In the genomic region with DNA sequence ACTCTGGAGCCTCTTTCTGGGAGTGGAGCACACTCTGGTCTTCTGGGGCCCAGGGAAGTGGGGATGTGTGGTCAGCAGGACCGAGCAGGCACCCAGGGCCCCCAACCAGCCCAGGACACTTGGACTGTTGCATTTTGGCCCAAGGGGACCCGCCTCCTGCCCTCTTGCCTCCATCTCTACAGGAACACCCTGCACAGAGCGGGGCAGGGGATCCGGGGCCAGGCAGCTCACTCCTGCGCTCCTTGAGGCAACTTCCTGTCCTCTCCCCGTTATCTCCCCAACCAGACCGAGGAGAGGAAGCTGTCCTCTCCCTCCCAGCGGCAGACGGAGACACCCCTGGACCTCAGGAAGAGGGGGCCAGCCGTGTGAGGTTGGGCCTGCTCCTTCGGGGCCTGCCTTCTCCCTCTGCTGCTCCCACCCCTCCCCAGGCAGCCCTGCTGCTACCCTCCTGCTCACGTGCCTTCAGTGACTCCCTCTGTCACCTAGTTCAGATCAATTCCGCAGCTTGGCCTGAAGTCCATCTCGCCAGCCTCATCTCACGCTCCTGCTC, we compare ENCODE assay signal across 15 cellular contexts. TPM values are rescaled to one million over a fixed set of nuclear protein-coding genes. Genes with fewer than 3 reads are reported as not detected.
A peak's percentile ranks its signal among the peaks of the same experiment; 100 is the strongest.
DNase-seq lines count a peak whose midpoint lies in the region; ATAC-seq and TF ChIP-seq lines count a peak whose summit lies in the region.
"Had no signal": no experiment of that assay in that cellular context is flagged by ENCODE, and none has a peak within 500 bp of the region (broad histone marks: within the 10 kb centered on the region; RNA-seq: fewer than 3 reads in every experiment).

No MANE protein-coding gene starts in this region.

- no peak overlapping the region for H3K4me3 Mint-ChIP-seq in activated naive CD8-positive, alpha-beta T cell treated with anti-CD3 and anti-CD28 coated beads, Interleukin-2, amount 50 U/mL, for 24 hours
- no peak overlapping the region for H3K4me3 Mint-ChIP-seq in activated naive CD8-positive, alpha-beta T cell treated with anti-CD3 and anti-CD28 coated beads for 36 hours
- H3K4me3 Mint-ChIP-seq: activated CD4-positive, alpha-beta T cell treated with anti-CD3 and anti-CD28 coated beads, Interleukin-2, amount 10 ng/mL, durations not matched to agents 24 days and 14 days; activated T-cell treated with anti-CD3 and anti-CD28 coated beads, Interleukin-2, amount 50 U/mL, for 4 hours had no signal

- intact Hi-C loops in right cardiac atrium (cut with DNase I), result no loop called here
- intact Hi-C loops in esophagus squamous epithelium (cut with DNase I), result no loop called here

- H3K4me1 Mint-ChIP-seq in activated naive CD8-positive, alpha-beta T cell treated with anti-CD3 and anti-CD28 coated beads, Interleukin-2, amount 50 U/mL, for 24 hours, result peaks cover 17% of the 10 kb centered on the region
- H3K4me1 Mint-ChIP-seq in activated naive CD8-positive, alpha-beta T cell treated with anti-CD3 and anti-CD28 coated beads for 36 hours, result peaks cover 12% of the 10 kb centered on the region

- 55% methylated on average over 15 of the region's 15 CpGs for WGBS in right cardiac atrium
- 38 to 47% methylated on average over 11 to 15 of the region's 15 CpGs for WGBS in upper lobe of left lung, 2 donors
- WGBS in esophagus squamous epithelium, 2 donors, result 56 to 64% methylated on average over 6 to 12 of the region's 15 CpGs

- no peaks in the 10 kb centered on the region for H3K36me3 ChIP-seq in RWPE2 (ENCODE audit: low read depth)
- H3K36me3 ChIP-seq in upper lobe of left lung, result no peaks in the 10 kb centered on the region
- H3K36me3 ChIP-seq in esophagus squamous epithelium, result no peaks in the 10 kb centered on the region
- H3K36me3 ChIP-seq: Peyer's patch had no signal

- no peak for ATAC-seq in activated naive CD8-positive, alpha-beta T cell treated with anti-CD3 and anti-CD28 coated beads, Interleukin-2, amount 50 U/mL, for 24 hours
- ATAC-seq in RWPE2 (ENCODE audit: low read depth) (no peak), right cardiac atrium (peak; percentile 25 to 70), upper lobe of left lung (ENCODE audit: low FRiP score in 2 of 2) (peak in 1 of 2 donors; percentile 3), GM21786 (IDR thresholded peaks at IDR 0.05; ENCODE audit: unreplicated experiment) (no peak), HG03442 (IDR thresholded peaks at IDR 0.05; ENCODE audit: unreplicated experiment) (no peak)
- ATAC-seq: activated T-cell treated with anti-CD3 and anti-CD28 coated beads, Interleukin-2, amount 50 U/mL, for 4 hours had no signal

- H3K4me3 ChIP-seq in RWPE2 (ENCODE audit: severe bottlenecking) (no peak overlapping the region), right cardiac atrium (ENCODE audit: low read length) (no peak overlapping the region), upper lobe of left lung (no peak overlapping the region), esophagus squamous epithelium (no peak overlapping the region)
- H3K4me3 ChIP-seq: Peyer's patch, testis had no signal

- DNase-seq in activated naive CD8-positive, alpha-beta T cell treated with anti-CD3 and anti-CD28 coated beads, Interleukin-2, amount 50 U/mL, for 24 hours, result no peak
- DNase-seq in activated naive CD8-positive, alpha-beta T cell treated with anti-CD3 and anti-CD28 coated beads for 36 hours, result no peak
- DNase-seq in RWPE2 (ENCODE audit: low spot score) (peak; percentile 42), right cardiac atrium (peak in 2 of 3 donors; percentile 66 to 71), upper lobe of left lung (no peak), esophagus squamous epithelium (lab: John Stamatoyannopoulos, UW) (no peak)
- DNase-seq: activated CD4-positive, alpha-beta T cell treated with anti-CD3 and anti-CD28 coated beads, Interleukin-2, amount 10 ng/mL, durations not matched to agents 24 days and 14 days; activated T-cell treated with anti-CD3 and anti-CD28 coated beads, Interleukin-2, amount 50 U/mL, for 4 hours; naive B cell; NCI-H526 treated with DMSO at 0.1 percent for 48 hours; testis had no signal

- TF ChIP-seq POLR2A in upper lobe of left lung (IDR thresholded peaks at IDR 0.05) (no peak), esophagus squamous epithelium (IDR thresholded peaks at IDR 0.05) (no peak)

- H3K27ac Mint-ChIP-seq in activated naive CD8-positive, alpha-beta T cell treated with anti-CD3 and anti-CD28 coated beads, Interleukin-2, amount 50 U/mL, for 24 hours, result peak overlapping the region; percentile 13
- H3K27ac Mint-ChIP-seq in activated naive CD8-positive, alpha-beta T cell treated with anti-CD3 and anti-CD28 coated beads for 36 hours, result no peak overlapping the region

- H3K27me3 ChIP-seq in RWPE2 (ENCODE audit: insufficient read depth, poor library complexity, severe bottlenecking) (no peaks in the 10 kb centered on the region), right cardiac atrium (ENCODE audit: control insufficient read depth, insufficient read depth) (no peaks in the 10 kb centered on the region), upper lobe of left lung (no peaks in the 10 kb centered on the region), esophagus squamous epithelium (peaks cover 0 to 20% (median 0%) of the 10 kb centered on the region in 4 donors)
- H3K27me3 ChIP-seq: Peyer's patch, testis had no signal

- TF ChIP-seq CTCF in RWPE2 (IDR thresholded peaks at IDR 0.05; ENCODE audit: poor library complexity, severe bottlenecking) (no peak), upper lobe of left lung (IDR thresholded peaks at IDR 0.05) (no peak), esophagus squamous epithelium (IDR thresholded peaks at IDR 0.05) (no peak)

- no peaks in the 10 kb centered on the region for H3K9me3 Mint-ChIP-seq in activated naive CD8-positive, alpha-beta T cell treated with anti-CD3 and anti-CD28 coated beads, Interleukin-2, amount 50 U/mL, for 24 hours
- H3K9me3 Mint-ChIP-seq in activated naive CD8-positive, alpha-beta T cell treated with anti-CD3 and anti-CD28 coated beads for 36 hours, result peaks cover 7% of the 10 kb centered on the region

- no peaks in the 10 kb centered on the region for H3K36me3 Mint-ChIP-seq in activated naive CD8-positive, alpha-beta T cell treated with anti-CD3 and anti-CD28 coated beads, Interleukin-2, amount 50 U/mL, for 24 hours (ENCODE audit: low read depth)
- H3K36me3 Mint-ChIP-seq in activated naive CD8-positive, alpha-beta T cell treated with anti-CD3 and anti-CD28 coated beads for 36 hours, result no peaks in the 10 kb centered on the region
- H3K36me3 Mint-ChIP-seq: naive B cell had no signal

- H3K9me3 ChIP-seq in RWPE2 (ENCODE audit: severe bottlenecking) (no peaks in the 10 kb centered on the region), right cardiac atrium (ENCODE audit: control insufficient read depth, low read length) (peaks cover 2% of the 10 kb centered on the region), upper lobe of left lung (peaks cover 0 to 6% (median 3%) of the 10 kb centered on the region in 4 donors), esophagus squamous epithelium (peaks cover 0 to 12% (median 6%) of the 10 kb centered on the region in 3 donors)
- H3K9me3 ChIP-seq: Peyer's patch, testis had no signal

- H3K27ac ChIP-seq in RWPE2 (ENCODE audit: poor library complexity, severe bottlenecking) (no peak overlapping the region), right cardiac atrium (ENCODE audit: low read length) (no peak overlapping the region), upper lobe of left lung (peak overlapping the region; percentile 22 to 65 (median 54)), esophagus squamous epithelium (no peak overlapping the region)
- H3K27ac ChIP-seq: epithelial cell of prostate, Peyer's patch, testis had no signal

- peak in 1 of 4 donors; percentile 39 for TF ChIP-seq EP300 in upper lobe of left lung (IDR thresholded peaks at IDR 0.05)

- H3K27me3 Mint-ChIP-seq in activated naive CD8-positive, alpha-beta T cell treated with anti-CD3 and anti-CD28 coated beads, Interleukin-2, amount 50 U/mL, for 24 hours, result no peaks in the 10 kb centered on the region
- peaks cover 7% of the 10 kb centered on the region for H3K27me3 Mint-ChIP-seq in activated naive CD8-positive, alpha-beta T cell treated with anti-CD3 and anti-CD28 coated beads for 36 hours

- no peaks in the 10 kb centered on the region for H3K4me1 ChIP-seq in RWPE2 (ENCODE audit: insufficient read depth, poor library complexity, severe bottlenecking)
- peaks cover 5% of the 10 kb centered on the region for H3K4me1 ChIP-seq in right cardiac atrium (ENCODE audit: control insufficient read depth, insufficient read depth, low read length)
- H3K4me1 ChIP-seq in upper lobe of left lung, result peaks cover 31 to 50% (median 41%) of the 10 kb centered on the region in 4 donors
- peaks cover 15 to 33% (median 19%) of the 10 kb centered on the region in 3 donors for H3K4me1 ChIP-seq in esophagus squamous epithelium

RNA-seq across cellular contexts. Expression of a gene that starts 10.0 kb away (rescaled TPM):
- total RNA-seq in activated naive CD8-positive, alpha-beta T cell treated with anti-CD3 and anti-CD28 coated beads for 36 hours, result 10 to 100 TPM; 85.7 to 89.9 TPM
- total RNA-seq in right cardiac atrium (10 to 100 TPM; 10.5 to 16.6 (median 15.5) TPM), upper lobe of left lung (10 to 100 TPM; 27.9 to 82.8 (median 41.4) TPM), esophagus squamous epithelium (1 to 10 TPM; 2.7 to 9.9 (median 5.3) TPM)
- 7.9 TPM for polyA plus RNA-seq in right cardiac atrium

RNA-seq across cellular contexts. Expression of a gene that starts 57.9 kb away (rescaled TPM):
- total RNA-seq in activated naive CD8-positive, alpha-beta T cell treated with anti-CD3 and anti-CD28 coated beads for 36 hours, result under 1 TPM; 0.45 to 0.54 TPM
- total RNA-seq in right cardiac atrium (1 to 10 TPM in 3 of 4 donors, under 1 TPM in 1; 0.74 to 3.8 (median 1.4) TPM), upper lobe of left lung (10 to 100 TPM in 2 of 6 donors, 1 to 10 TPM in 4; 3.7 to 29.9 (median 9.4) TPM), esophagus squamous epithelium (10 to 100 TPM in 1 of 4 donors, 1 to 10 TPM in 3; 1.2 to 13.0 (median 2.1) TPM)
- polyA plus RNA-seq in right cardiac atrium, result 1.1 TPM

Comparison
In these comparisons a context has a peak if more than half of its experiments do, and no peak if none do; other contexts are left out.
1. ATAC-seq: peak in right cardiac atrium (2 of 2); none in activated naive CD8-positive, alpha-beta T cell treated with anti-CD3 and anti-CD28 coated beads, Interleukin-2, amount 50 U/mL, for 24 hours (single experiment), RWPE2 (single experiment), GM21786 (single experiment) and HG03442 (single experiment).
2. DNase-seq: peak in RWPE2 (single experiment) and right cardiac atrium (2 of 3); none in activated naive CD8-positive, alpha-beta T cell treated with anti-CD3 and anti-CD28 coated beads, Interleukin-2, amount 50 U/mL, for 24 hours (single experiment), activated naive CD8-positive, alpha-beta T cell treated with anti-CD3 and anti-CD28 coated beads for 36 hours (single experiment), upper lobe of left lung (0 of 2) and esophagus squamous epithelium (single experiment).
3. H3K27ac ChIP-seq: peak in upper lobe of left lung (4 of 4); none in RWPE2 (single experiment), right cardiac atrium (single experiment) and esophagus squamous epithelium (0 of 4).